ENCODE assay signal across 1 cellular context in the genomic region with DNA sequence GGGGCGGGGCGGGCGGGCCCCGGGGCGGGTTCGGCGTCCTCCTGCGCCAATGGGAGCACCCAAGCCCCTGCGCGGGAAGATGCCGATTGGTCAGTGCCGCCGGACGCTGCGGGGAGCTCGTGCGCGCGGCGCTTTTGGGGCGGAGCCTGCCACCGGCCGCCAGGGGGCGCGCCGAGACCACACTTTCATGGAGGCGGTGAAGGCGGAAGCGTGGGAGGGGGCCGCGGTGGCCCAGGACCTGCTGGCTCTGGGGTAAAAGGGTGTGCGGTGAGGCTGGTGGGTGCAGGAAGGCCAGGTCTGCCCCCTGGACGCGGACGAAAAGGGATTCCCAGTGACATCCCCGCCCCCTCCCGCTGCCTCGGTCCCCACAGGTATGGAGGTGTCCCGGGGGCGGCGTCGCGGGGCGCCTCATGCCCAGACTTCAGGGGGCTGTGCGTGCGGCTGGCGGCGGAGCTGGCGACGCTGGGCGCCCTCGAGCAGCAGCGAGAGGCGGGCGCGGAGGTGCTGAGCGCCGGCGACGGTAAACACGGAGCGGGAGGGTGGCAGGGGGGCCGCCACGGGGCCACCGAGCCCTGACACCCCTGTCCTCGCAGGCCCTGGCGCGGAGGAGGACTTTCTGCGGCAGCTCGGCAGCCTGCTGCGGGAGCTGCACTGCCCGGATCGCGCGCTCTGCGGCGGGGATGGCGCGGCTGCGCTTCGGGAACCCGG.
TF ChIP-seq lines count a peak whose summit lies in the region.

TSS of gene FAM98C (plus strand) at position 127 of the 708 bp plus-strand sequence. CDS start at position 188, 61 bp downstream.

TF ChIP-seq in K562, 482 proteins besides CTCF, POLR2A, EP300 and RAD21 (continued from another document and continues in another):
- TF ChIP-seq CEBPZ (IDR thresholded peaks at IDR 0.05; ENCODE audit: borderline replicate concordance, low read depth, low read length) (no peak; the same call in 1 of the 2 replicates), TBL1XR1 (IDR thresholded peaks at IDR 0.05; ENCODE audit: low read length in 2 of 2) (no peak; a peak in 2 of 4 replicates), ZNF263 (CRISPR knock-in tag; IDR thresholded peaks at IDR 0.05; ENCODE audit: borderline replicate concordance) (peak; percentile 75), ELF2 (CRISPR knock-in tag; IDR thresholded peaks at IDR 0.05) (peak; percentile 85), CTBP1 (IDR thresholded peaks at IDR 0.05; ENCODE audit: borderline replicate concordance) (peak; percentile 82), MTA1 (IDR thresholded peaks at IDR 0.05; ENCODE audit: borderline replicate concordance) (no peak), KDM1A (IDR thresholded peaks at IDR 0.05) (no peak), EWSR1 (IDR thresholded peaks at IDR 0.05; ENCODE audit: borderline replicate concordance, low read depth, partially characterized antibody) (no peak), GATAD2A (IDR thresholded peaks at IDR 0.05) (peak; percentile 68), ZNF717 (CRISPR knock-in tag; IDR thresholded peaks at IDR 0.05) (no peak), NFE2L1 (tag; IDR thresholded peaks at IDR 0.05; ENCODE audit: borderline replicate concordance, low read depth) (no peak), SAP30 (IDR thresholded peaks at IDR 0.05; ENCODE audit: borderline replicate concordance, insufficient read depth, low read depth, low read length, poor library complexity, severe bottlenecking) (peak; percentile 52), MTA3 (IDR thresholded peaks at IDR 0.05; ENCODE audit: borderline replicate concordance) (peak; percentile 84), GATAD2B (IDR thresholded peaks at IDR 0.05; ENCODE audit: borderline replicate concordance) (peak; percentile 65), VEZF1 (CRISPR knock-in tag; IDR thresholded peaks at IDR 0.05) (peak; percentile 93), ZC3H4 (CRISPR knock-in tag; IDR thresholded peaks at IDR 0.05; ENCODE audit: borderline replicate concordance) (no peak), PCBP2 (IDR thresholded peaks at IDR 0.05; ENCODE audit: low read depth, low read length, poor library complexity, severe bottlenecking) (no peak), GTF2E2 (tag; IDR thresholded peaks at IDR 0.05) (peak; percentile 79; the same call in 1 of the 2 replicates), FOS (IDR thresholded peaks at IDR 0.05; ENCODE audit: extremely low read depth, insufficient read length) (peak; percentile 86), ZSCAN32 (CRISPR knock-in tag; IDR thresholded peaks at IDR 0.05) (no peak), BRD9 (IDR thresholded peaks at IDR 0.05; ENCODE audit: low read depth, partially characterized antibody) (no peak), SMARCB1 (IDR thresholded peaks at IDR 0.05; ENCODE audit: insufficient read length, low read depth) (no peak), HNRNPLL (IDR thresholded peaks at IDR 0.05; ENCODE audit: low read depth, low read length, poor library complexity, severe bottlenecking) (peak; percentile 62), L3MBTL2 (IDR thresholded peaks at IDR 0.05) (peak; percentile 87), TARDBP (IDR thresholded peaks at IDR 0.05) (peak; percentile 34; the same call in 1 of the 2 replicates), EP400 (IDR thresholded peaks at IDR 0.05) (peak; percentile 86; the same call in 1 of the 2 replicates), SP2 (IDR thresholded peaks at IDR 0.05; ENCODE audit: extremely low read depth, low read depth, low read length, poor library complexity, severe bottlenecking) (peak; percentile 78), CREB1 (IDR thresholded peaks at IDR 0.05) (no peak; the same call in 1 of the 2 replicates), CREB1 (CRISPR knock-in tag; IDR thresholded peaks at IDR 0.05) (peak; percentile 78), ARID2 (IDR thresholded peaks at IDR 0.05) (0 out of 2 replicates have a peak, but pooled peaks have one; percentile 8), JUNB (CRISPR knock-in tag; conservative IDR thresholded peaks at IDR 0.05) (no peak), NCOA2 (IDR thresholded peaks at IDR 0.05; ENCODE audit: partially characterized antibody in 2 of 2) (no peak), E2F6 (IDR thresholded peaks at IDR 0.05; ENCODE audit: borderline replicate concordance in 1 of 2, extremely low read depth in 1 of 2, insufficient read depth in 1 of 2, insufficient read length in 1 of 2, low read depth in 1 of 2, low read length in 1 of 2, poor library complexity in 1 of 2, severe bottlenecking in 1 of 2) (peak; percentile 86 to 98), CREM (IDR thresholded peaks at IDR 0.05; ENCODE audit: low read depth) (peak; percentile 57; the same call in 1 of the 2 replicates)
- TF ChIP-seq, protein P1, sequence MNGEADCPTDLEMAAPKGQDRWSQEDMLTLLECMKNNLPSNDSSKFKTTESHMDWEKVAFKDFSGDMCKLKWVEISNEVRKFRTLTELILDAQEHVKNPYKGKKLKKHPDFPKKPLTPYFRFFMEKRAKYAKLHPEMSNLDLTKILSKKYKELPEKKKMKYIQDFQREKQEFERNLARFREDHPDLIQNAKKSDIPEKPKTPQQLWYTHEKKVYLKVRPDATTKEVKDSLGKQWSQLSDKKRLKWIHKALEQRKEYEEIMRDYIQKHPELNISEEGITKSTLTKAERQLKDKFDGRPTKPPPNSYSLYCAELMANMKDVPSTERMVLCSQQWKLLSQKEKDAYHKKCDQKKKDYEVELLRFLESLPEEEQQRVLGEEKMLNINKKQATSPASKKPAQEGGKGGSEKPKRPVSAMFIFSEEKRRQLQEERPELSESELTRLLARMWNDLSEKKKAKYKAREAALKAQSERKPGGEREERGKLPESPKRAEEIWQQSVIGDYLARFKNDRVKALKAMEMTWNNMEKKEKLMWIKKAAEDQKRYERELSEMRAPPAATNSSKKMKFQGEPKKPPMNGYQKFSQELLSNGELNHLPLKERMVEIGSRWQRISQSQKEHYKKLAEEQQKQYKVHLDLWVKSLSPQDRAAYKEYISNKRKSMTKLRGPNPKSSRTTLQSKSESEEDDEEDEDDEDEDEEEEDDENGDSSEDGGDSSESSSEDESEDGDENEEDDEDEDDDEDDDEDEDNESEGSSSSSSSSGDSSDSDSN (IDR thresholded peaks at IDR 0.05; ENCODE audit: borderline replicate concordance in 1 of 2, low read depth in 2 of 2, low read length in 2 of 2): peak; percentile 89 to 95
- TF ChIP-seq, protein P2, sequence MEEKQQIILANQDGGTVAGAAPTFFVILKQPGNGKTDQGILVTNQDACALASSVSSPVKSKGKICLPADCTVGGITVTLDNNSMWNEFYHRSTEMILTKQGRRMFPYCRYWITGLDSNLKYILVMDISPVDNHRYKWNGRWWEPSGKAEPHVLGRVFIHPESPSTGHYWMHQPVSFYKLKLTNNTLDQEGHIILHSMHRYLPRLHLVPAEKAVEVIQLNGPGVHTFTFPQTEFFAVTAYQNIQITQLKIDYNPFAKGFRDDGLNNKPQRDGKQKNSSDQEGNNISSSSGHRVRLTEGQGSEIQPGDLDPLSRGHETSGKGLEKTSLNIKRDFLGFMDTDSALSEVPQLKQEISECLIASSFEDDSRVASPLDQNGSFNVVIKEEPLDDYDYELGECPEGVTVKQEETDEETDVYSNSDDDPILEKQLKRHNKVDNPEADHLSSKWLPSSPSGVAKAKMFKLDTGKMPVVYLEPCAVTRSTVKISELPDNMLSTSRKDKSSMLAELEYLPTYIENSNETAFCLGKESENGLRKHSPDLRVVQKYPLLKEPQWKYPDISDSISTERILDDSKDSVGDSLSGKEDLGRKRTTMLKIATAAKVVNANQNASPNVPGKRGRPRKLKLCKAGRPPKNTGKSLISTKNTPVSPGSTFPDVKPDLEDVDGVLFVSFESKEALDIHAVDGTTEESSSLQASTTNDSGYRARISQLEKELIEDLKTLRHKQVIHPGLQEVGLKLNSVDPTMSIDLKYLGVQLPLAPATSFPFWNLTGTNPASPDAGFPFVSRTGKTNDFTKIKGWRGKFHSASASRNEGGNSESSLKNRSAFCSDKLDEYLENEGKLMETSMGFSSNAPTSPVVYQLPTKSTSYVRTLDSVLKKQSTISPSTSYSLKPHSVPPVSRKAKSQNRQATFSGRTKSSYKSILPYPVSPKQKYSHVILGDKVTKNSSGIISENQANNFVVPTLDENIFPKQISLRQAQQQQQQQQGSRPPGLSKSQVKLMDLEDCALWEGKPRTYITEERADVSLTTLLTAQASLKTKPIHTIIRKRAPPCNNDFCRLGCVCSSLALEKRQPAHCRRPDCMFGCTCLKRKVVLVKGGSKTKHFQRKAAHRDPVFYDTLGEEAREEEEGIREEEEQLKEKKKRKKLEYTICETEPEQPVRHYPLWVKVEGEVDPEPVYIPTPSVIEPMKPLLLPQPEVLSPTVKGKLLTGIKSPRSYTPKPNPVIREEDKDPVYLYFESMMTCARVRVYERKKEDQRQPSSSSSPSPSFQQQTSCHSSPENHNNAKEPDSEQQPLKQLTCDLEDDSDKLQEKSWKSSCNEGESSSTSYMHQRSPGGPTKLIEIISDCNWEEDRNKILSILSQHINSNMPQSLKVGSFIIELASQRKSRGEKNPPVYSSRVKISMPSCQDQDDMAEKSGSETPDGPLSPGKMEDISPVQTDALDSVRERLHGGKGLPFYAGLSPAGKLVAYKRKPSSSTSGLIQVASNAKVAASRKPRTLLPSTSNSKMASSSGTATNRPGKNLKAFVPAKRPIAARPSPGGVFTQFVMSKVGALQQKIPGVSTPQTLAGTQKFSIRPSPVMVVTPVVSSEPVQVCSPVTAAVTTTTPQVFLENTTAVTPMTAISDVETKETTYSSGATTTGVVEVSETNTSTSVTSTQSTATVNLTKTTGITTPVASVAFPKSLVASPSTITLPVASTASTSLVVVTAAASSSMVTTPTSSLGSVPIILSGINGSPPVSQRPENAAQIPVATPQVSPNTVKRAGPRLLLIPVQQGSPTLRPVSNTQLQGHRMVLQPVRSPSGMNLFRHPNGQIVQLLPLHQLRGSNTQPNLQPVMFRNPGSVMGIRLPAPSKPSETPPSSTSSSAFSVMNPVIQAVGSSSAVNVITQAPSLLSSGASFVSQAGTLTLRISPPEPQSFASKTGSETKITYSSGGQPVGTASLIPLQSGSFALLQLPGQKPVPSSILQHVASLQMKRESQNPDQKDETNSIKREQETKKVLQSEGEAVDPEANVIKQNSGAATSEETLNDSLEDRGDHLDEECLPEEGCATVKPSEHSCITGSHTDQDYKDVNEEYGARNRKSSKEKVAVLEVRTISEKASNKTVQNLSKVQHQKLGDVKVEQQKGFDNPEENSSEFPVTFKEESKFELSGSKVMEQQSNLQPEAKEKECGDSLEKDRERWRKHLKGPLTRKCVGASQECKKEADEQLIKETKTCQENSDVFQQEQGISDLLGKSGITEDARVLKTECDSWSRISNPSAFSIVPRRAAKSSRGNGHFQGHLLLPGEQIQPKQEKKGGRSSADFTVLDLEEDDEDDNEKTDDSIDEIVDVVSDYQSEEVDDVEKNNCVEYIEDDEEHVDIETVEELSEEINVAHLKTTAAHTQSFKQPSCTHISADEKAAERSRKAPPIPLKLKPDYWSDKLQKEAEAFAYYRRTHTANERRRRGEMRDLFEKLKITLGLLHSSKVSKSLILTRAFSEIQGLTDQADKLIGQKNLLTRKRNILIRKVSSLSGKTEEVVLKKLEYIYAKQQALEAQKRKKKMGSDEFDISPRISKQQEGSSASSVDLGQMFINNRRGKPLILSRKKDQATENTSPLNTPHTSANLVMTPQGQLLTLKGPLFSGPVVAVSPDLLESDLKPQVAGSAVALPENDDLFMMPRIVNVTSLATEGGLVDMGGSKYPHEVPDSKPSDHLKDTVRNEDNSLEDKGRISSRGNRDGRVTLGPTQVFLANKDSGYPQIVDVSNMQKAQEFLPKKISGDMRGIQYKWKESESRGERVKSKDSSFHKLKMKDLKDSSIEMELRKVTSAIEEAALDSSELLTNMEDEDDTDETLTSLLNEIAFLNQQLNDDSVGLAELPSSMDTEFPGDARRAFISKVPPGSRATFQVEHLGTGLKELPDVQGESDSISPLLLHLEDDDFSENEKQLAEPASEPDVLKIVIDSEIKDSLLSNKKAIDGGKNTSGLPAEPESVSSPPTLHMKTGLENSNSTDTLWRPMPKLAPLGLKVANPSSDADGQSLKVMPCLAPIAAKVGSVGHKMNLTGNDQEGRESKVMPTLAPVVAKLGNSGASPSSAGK (IDR thresholded peaks at IDR 0.05): peak; percentile 80
- TF ChIP-seq, protein P3, sequence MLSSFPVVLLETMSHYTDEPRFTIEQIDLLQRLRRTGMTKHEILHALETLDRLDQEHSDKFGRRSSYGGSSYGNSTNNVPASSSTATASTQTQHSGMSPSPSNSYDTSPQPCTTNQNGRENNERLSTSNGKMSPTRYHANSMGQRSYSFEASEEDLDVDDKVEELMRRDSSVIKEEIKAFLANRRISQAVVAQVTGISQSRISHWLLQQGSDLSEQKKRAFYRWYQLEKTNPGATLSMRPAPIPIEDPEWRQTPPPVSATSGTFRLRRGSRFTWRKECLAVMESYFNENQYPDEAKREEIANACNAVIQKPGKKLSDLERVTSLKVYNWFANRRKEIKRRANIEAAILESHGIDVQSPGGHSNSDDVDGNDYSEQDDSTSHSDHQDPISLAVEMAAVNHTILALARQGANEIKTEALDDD (IDR thresholded peaks at IDR 0.05): no peak
